In the genomic region with DNA sequence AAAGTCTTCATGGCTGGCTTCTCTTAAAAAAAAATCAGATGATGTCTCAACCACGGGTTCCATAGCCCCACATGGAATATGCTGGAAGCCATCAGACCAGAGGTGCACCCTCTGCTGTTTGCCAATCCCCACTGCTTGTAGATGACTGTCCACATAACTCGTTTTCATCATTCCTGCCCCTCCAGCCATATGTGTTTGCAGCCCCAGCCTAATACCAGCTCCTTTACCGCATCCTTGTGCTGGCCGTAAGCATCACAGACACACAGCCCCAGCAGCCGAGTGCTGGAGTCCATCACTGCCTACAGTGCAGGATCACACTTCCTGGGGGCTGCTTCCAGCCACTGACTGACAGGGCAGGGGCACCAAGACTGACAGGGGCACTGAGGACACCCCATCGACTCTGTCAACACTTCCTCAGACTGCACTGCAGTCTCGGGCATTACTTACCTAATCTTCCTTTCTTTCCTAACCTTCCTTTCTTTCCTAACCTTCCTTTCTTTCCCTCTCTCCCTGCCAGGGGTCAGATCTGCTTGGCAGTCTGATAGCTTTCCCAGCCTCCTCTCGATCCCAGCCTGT, we compare ENCODE assay signal across 2 cellular contexts.
TF ChIP-seq lines count a peak whose summit lies in the region.

No MANE protein-coding gene starts in this region.

TF ChIP-seq in liver, 16 proteins besides CTCF, POLR2A, EP300 and RAD21:
- TF ChIP-seq NR2F2 (IDR thresholded peaks at IDR 0.05) (no peak), GABPA (IDR thresholded peaks at IDR 0.05 in 1 of 2, conservative IDR thresholded peaks at IDR 0.05 in 1 of 2) (no peak), HNF4G (IDR thresholded peaks at IDR 0.05) (no peak)
- TF ChIP-seq, protein P1, sequence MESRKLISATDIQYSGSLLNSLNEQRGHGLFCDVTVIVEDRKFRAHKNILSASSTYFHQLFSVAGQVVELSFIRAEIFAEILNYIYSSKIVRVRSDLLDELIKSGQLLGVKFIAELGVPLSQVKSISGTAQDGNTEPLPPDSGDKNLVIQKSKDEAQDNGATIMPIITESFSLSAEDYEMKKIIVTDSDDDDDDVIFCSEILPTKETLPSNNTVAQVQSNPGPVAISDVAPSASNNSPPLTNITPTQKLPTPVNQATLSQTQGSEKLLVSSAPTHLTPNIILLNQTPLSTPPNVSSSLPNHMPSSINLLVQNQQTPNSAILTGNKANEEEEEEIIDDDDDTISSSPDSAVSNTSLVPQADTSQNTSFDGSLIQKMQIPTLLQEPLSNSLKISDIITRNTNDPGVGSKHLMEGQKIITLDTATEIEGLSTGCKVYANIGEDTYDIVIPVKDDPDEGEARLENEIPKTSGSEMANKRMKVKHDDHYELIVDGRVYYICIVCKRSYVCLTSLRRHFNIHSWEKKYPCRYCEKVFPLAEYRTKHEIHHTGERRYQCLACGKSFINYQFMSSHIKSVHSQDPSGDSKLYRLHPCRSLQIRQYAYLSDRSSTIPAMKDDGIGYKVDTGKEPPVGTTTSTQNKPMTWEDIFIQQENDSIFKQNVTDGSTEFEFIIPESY (IDR thresholded peaks at IDR 0.05): no peak
- TF ChIP-seq, protein P2, sequence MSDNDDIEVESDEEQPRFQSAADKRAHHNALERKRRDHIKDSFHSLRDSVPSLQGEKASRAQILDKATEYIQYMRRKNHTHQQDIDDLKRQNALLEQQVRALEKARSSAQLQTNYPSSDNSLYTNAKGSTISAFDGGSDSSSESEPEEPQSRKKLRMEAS (IDR thresholded peaks at IDR 0.05): no peak
- TF ChIP-seq, protein P3, sequence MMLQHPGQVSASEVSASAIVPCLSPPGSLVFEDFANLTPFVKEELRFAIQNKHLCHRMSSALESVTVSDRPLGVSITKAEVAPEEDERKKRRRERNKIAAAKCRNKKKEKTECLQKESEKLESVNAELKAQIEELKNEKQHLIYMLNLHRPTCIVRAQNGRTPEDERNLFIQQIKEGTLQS (IDR thresholded peaks at IDR 0.05): no peak

TF ChIP-seq in HepG2, 621 proteins besides CTCF, POLR2A, EP300 and RAD21:
- no peak for TF ChIP-seq ONECUT2 (CRISPR knock-in tag; IDR thresholded peaks at IDR 0.05)
- TF ChIP-seq GZF1 (CRISPR knock-in tag; IDR thresholded peaks at IDR 0.05): no peak
- TF ChIP-seq STAG1 (CRISPR knock-in tag; IDR thresholded peaks at IDR 0.05): no peak
- TF ChIP-seq KDM6A (CRISPR knock-in tag; IDR thresholded peaks at IDR 0.05; ENCODE audit: low read depth): no peak
- TF ChIP-seq, protein P4, sequence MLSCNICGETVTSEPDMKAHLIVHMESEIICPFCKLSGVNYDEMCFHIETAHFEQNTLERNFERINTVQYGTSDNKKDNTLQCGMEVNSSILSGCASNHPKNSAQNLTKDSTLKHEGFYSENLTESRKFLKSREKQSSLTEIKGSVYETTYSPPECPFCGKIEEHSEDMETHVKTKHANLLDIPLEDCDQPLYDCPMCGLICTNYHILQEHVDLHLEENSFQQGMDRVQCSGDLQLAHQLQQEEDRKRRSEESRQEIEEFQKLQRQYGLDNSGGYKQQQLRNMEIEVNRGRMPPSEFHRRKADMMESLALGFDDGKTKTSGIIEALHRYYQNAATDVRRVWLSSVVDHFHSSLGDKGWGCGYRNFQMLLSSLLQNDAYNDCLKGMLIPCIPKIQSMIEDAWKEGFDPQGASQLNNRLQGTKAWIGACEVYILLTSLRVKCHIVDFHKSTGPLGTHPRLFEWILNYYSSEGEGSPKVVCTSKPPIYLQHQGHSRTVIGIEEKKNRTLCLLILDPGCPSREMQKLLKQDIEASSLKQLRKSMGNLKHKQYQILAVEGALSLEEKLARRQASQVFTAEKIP (CRISPR knock-in tag; IDR thresholded peaks at IDR 0.05; ENCODE audit: borderline replicate concordance): no peak
- TF ChIP-seq ZFP37 (CRISPR knock-in tag; IDR thresholded peaks at IDR 0.05; ENCODE audit: borderline replicate concordance): no peak
- TF ChIP-seq HCFC1 (IDR thresholded peaks at IDR 0.05; ENCODE audit: low read depth, low read length): no peak
- TF ChIP-seq, protein P5, sequence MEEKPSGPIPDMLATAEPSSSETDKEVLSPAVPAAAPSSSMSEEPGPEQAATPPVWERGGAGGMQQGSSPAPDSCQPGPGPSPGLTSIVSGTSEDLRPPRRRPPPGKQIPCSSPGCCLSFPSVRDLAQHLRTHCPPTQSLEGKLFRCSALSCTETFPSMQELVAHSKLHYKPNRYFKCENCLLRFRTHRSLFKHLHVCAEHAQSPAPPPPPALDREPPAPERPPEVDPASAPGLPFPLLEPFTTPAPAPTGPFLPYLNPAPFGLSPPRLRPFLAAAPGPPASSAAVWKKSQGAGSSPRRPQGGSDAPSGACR (CRISPR knock-in tag; IDR thresholded peaks at IDR 0.05): no peak
- TF ChIP-seq, protein P6, sequence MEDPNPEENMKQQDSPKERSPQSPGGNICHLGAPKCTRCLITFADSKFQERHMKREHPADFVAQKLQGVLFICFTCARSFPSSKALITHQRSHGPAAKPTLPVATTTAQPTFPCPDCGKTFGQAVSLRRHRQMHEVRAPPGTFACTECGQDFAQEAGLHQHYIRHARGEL (CRISPR knock-in tag; IDR thresholded peaks at IDR 0.05): no peak
- no peak for TF ChIP-seq CCDC6 (CRISPR knock-in tag; IDR thresholded peaks at IDR 0.05)
- TF ChIP-seq ZNF317 (CRISPR knock-in tag; IDR thresholded peaks at IDR 0.05): no peak
- TF ChIP-seq KDM5B (CRISPR knock-in tag; IDR thresholded peaks at IDR 0.05; ENCODE audit: borderline replicate concordance): no peak
